In the genomic region with DNA sequence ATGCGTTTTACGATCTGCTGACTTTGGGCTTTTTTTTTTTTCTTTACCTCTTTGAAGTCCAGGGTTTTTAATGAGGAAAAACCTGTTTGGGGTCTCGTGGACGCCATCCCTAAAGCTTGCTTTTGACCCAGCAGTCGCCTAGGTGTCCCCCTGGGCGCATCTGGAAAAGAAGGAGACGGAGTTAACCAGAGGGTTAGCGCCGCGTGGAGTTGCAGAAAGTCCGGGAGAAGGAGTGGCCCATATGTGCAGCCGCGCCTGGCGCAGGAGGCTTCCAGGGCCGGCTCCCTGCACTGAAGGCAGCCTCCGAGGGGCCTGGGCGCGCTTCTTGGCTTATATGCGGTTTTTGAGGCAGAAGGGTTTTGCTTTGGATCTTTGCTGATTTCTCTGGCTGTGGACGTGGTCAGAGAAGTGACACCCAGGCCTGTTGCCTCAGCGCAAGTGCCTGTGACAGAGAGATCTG, we compare ENCODE assay signal across 8 cellular contexts. TPM values are rescaled to one million over a fixed set of nuclear protein-coding genes. Genes with fewer than 3 reads are reported as not detected.
DNase-seq lines count a peak whose midpoint lies in the region; ATAC-seq and TF ChIP-seq lines count a peak whose summit lies in the region.

No MANE protein-coding gene starts in this region.

- peak; percentile 18 to 39 (median 26) for ATAC-seq in right lobe of liver
- no peak for ATAC-seq in HG02642 (IDR thresholded peaks at IDR 0.05; ENCODE audit: poor library complexity, unreplicated experiment)
- no peak for ATAC-seq in HG03457 (IDR thresholded peaks at IDR 0.05; ENCODE audit: unreplicated experiment)

- intact Hi-C loops in right lobe of liver (cut with DNase I) = no loop called here

- H3K36me3 ChIP-seq in brain microvascular endothelial cell (replicated peaks) = no peaks in the 10 kb centered on the region
- H3K36me3 ChIP-seq in right lobe of liver = no peaks in the 10 kb centered on the region
- no peaks in the 10 kb centered on the region for H3K36me3 ChIP-seq in tibial nerve

- H3K4me1 ChIP-seq in right lobe of liver = peaks cover 0 to 9% (median 3%) of the 10 kb centered on the region in 4 donors
- H3K4me1 ChIP-seq in tibial nerve = peaks cover 0 to 32% (median 12%) of the 10 kb centered on the region in 4 donors

- H3K27me3 ChIP-seq in brain microvascular endothelial cell (replicated peaks) (no peaks in the 10 kb centered on the region), right lobe of liver (no peaks in the 10 kb centered on the region), tibial nerve (no peaks in the 10 kb centered on the region)

- 4% methylated on average over 21 of the region's 21 CpGs for WGBS in right lobe of liver (ENCODE audit: insufficient coverage, low coverage, low lambda C conversion rate, missing lambda C conversion rate)
- 4 to 5% methylated on average over 21 of the region's 21 CpGs for WGBS in tibial nerve, 2 donors

- no peak for TF ChIP-seq EP300 in tibial nerve (IDR thresholded peaks at IDR 0.05)

- no peaks in the 10 kb centered on the region for H3K9me3 ChIP-seq in right lobe of liver
- no peaks in the 10 kb centered on the region for H3K9me3 ChIP-seq in tibial nerve

- in situ Hi-C loops in brain microvascular endothelial cell (cut with HindIII; ENCODE audit: low pct_ligation_motif_present, low sequenced_read_pairs) = no loop called here

- H3K27ac ChIP-seq in brain microvascular endothelial cell = peak overlapping the region; percentile 60
- H3K27ac ChIP-seq in right lobe of liver = peak overlapping the region; percentile 62 to 90 (median 86)
- H3K27ac ChIP-seq in tibial nerve = peak overlapping the region in 2 of 4 donors; percentile 89 to 95

- TF ChIP-seq CTCF in brain microvascular endothelial cell (IDR thresholded peaks at IDR 0.05; ENCODE audit: low read depth, low read length, missing control alignments) (no peak), right lobe of liver (IDR thresholded peaks at IDR 0.05) (no peak), tibial nerve (IDR thresholded peaks at IDR 0.05) (no peak)

- no peak for TF ChIP-seq POLR2A in right lobe of liver (IDR thresholded peaks at IDR 0.05)
- TF ChIP-seq POLR2A in tibial nerve (IDR thresholded peaks at IDR 0.05) = no peak

- DNase-seq in DMS79 treated with DMSO at 0.1 percent for 48 hours (lab: John Stamatoyannopoulos, UW) (peak; percentile 7), DMS79 (lab: John Stamatoyannopoulos, UW) (no peak), MV-4-11 (lab: John Stamatoyannopoulos, UW) (peak; percentile 46), brain microvascular endothelial cell (no peak), right lobe of liver (peak in 2 of 3 donors; percentile 49 to 59), tibial nerve (ENCODE audit: low spot score in 2 of 2) (no peak)

- peak overlapping the region; percentile 82 for H3K4me3 ChIP-seq in brain microvascular endothelial cell (ENCODE audit: low read depth, low read length)
- H3K4me3 ChIP-seq in right lobe of liver = peak overlapping the region; percentile 82 to 99 (median 83)
- peak overlapping the region; percentile 77 to 97 (median 88) for H3K4me3 ChIP-seq in tibial nerve

RNA-seq across cellular contexts. Expression of a gene that starts 0.9 kb away (rescaled TPM):
- total RNA-seq in right lobe of liver = 10 to 100 TPM; 11.3 to 14.0 (median 12.5) TPM
- 10 to 100 TPM; 14.1 to 19.0 (median 17.8) TPM for total RNA-seq in tibial nerve

Comparison
In these comparisons a context has a peak if more than half of its experiments do, and no peak if none do; other contexts are left out.
1. DNase-seq: peak in DMS79 treated with DMSO at 0.1 percent for 48 hours (single experiment), MV-4-11 (single experiment) and right lobe of liver (2 of 3); none in DMS79 (single experiment), brain microvascular endothelial cell (single experiment) and tibial nerve (0 of 2).
2. ATAC-seq: peak in right lobe of liver (4 of 4); none in HG02642 (single experiment) and HG03457 (single experiment).
3. Peak in every context shown above with its lines, with median percentiles within 50 percentile points of each other: H3K4me3 ChIP-seq.